Comparison of ENCODE assay signal across 14 cellular contexts in the genomic region with DNA sequence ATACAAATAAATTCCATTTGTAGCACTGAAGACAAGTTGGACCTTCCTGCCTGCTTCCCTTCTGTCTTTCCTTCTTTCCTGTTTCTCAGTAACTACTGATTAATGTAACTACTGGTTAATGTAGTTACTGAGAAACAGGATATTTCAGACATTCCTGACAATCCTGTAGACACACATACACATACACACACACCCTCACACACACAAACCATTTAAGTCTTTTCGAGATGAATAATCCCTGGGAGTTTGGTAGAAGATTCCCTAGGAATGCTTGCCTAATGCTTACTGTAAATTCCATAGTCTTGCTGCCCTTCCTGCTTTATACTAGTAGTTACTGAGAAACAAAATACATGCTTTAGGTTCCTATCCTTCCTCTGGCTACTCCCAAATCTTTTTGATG.
DNase-seq lines count a peak whose midpoint lies in the region; ATAC-seq, FAIRE-seq and TF ChIP-seq lines count a peak whose summit lies in the region.
"Had no signal": no experiment of that assay in that cellular context is flagged by ENCODE, and none has a peak within 500 bp of the region (broad histone marks: within the 10 kb centered on the region; RNA-seq: fewer than 3 reads in every experiment).

No MANE protein-coding gene starts in this region.

- TF ChIP-seq EP300 in A549 (IDR thresholded peaks at IDR 0.05), result no peak

- CTCF ChIA-PET in A549 (lab: Yijun Ruan, JAX), result interaction anchor here (1.1 to 1.4 kb wide), 2 partner anchors 8 to 11 kb away, joined by 3 read pairs; no protein-coding TSS in a partner anchor

- no peaks in the 10 kb centered on the region for H3K9me3 Mint-ChIP-seq in central memory CD8-positive, alpha-beta T cell
- H3K9me3 Mint-ChIP-seq in T-helper 2 cell treated with Interferon-gamma antibody and Interleukin-4, amounts not matched to agents 5 μg/mL and 100 μg/mL, for 36 hours, result no peaks in the 10 kb centered on the region

- peaks cover 15% of the 10 kb centered on the region; the same call in 2 of the 3 replicates for H3K4me1 ChIP-seq in A549
- H3K4me1 ChIP-seq: BLaER1 treated with 17β-estradiol and CSF1 and Interleukin-3, amounts not matched to agents 10 nM and 100 nM had no signal

- peak overlapping the region; percentile 49 for H3K4me2 ChIP-seq in A549
- H3K4me2 ChIP-seq: BLaER1 treated with 17β-estradiol and CSF1 and Interleukin-3, amounts not matched to agents 10 nM and 100 nM had no signal

- no peak for TF ChIP-seq RAD21 in A549 (conservative IDR thresholded peaks at IDR 0.05 in 1 of 2, IDR thresholded peaks at IDR 0.05 in 1 of 2)

- peaks cover 54% of the 10 kb centered on the region for H3K36me3 Mint-ChIP-seq in central memory CD8-positive, alpha-beta T cell (ENCODE audit: insufficient read depth)
- H3K36me3 Mint-ChIP-seq in T-helper 2 cell treated with Interferon-gamma antibody and Interleukin-4, amounts not matched to agents 5 μg/mL and 100 μg/mL, for 36 hours (ENCODE audit: low read depth), result peaks cover 22% of the 10 kb centered on the region

- peaks cover 9% of the 10 kb centered on the region for H3K4me1 Mint-ChIP-seq in central memory CD8-positive, alpha-beta T cell
- peaks cover 4% of the 10 kb centered on the region for H3K4me1 Mint-ChIP-seq in T-helper 2 cell treated with Interferon-gamma antibody and Interleukin-4, amounts not matched to agents 5 μg/mL and 100 μg/mL, for 36 hours (ENCODE audit: low read depth)

- no peak for TF ChIP-seq CTCF in A549 (IDR thresholded peaks at IDR 0.05)
- TF ChIP-seq CTCF in HFF-Myc (IDR thresholded peaks at IDR 0.05; ENCODE audit: low read depth, low read length, missing control alignments), result no peak
- TF ChIP-seq CTCF in kidney epithelial cell (IDR thresholded peaks at IDR 0.05; ENCODE audit: insufficient read depth, low read length, poor library complexity, severe bottlenecking), result no peak
- TF ChIP-seq CTCF in coronary artery (IDR thresholded peaks at IDR 0.05), result no peak

- H3K27ac ChIP-seq in A549 (peak overlapping the region in 1 of 2 experiments; percentile 61; a peak in 3 of 6 replicates), coronary artery (no peak overlapping the region)
- H3K27ac ChIP-seq: BLaER1 treated with 17β-estradiol and CSF1 and Interleukin-3, amounts not matched to agents 10 nM and 100 nM; stomach; VCaP had no signal

- no peaks in the 10 kb centered on the region for H3K27me3 Mint-ChIP-seq in central memory CD8-positive, alpha-beta T cell
- no peaks in the 10 kb centered on the region for H3K27me3 Mint-ChIP-seq in T-helper 2 cell treated with Interferon-gamma antibody and Interleukin-4, amounts not matched to agents 5 μg/mL and 100 μg/mL, for 36 hours (ENCODE audit: low read depth)

- no peak for FAIRE-seq in A549 (lab: Jason Lieb, UNC)
- FAIRE-seq: GM19239 had no signal

- 15% methylated on average over 1 of the region's 1 CpG for WGBS in A549 (ENCODE audit: missing lambda C conversion rate)

- H3K36me3 ChIP-seq in kidney epithelial cell (ENCODE audit: control insufficient read depth, insufficient read depth, low read length), result no peaks in the 10 kb centered on the region

- ATAC-seq in A549 (peak in 1 of 2 experiments; percentile 48; a peak in 2 of 6 replicates), GM19023 (IDR thresholded peaks at IDR 0.05; ENCODE audit: unreplicated experiment) (no peak)
- ATAC-seq in central memory CD8-positive, alpha-beta T cell (replicated peaks; ENCODE audit: extremely low read depth, poor library complexity, severe bottlenecking), result no peak
- ATAC-seq: Panc1 had no signal

- H3K27ac Mint-ChIP-seq in central memory CD8-positive, alpha-beta T cell (ENCODE audit: low read depth), result peak overlapping the region; percentile 52
- H3K27ac Mint-ChIP-seq in T-helper 2 cell treated with Interferon-gamma antibody and Interleukin-4, amounts not matched to agents 5 μg/mL and 100 μg/mL, for 36 hours, result no peak overlapping the region

- TF ChIP-seq POLR2A in A549 (IDR thresholded peaks at IDR 0.05; ENCODE audit: low read length), result no peak

- H3K4me3 ChIP-seq in A549 (no peak overlapping the region), HFF-Myc (replicated peaks; ENCODE audit: low read depth, low read length) (no peak overlapping the region), kidney epithelial cell (ENCODE audit: low read depth, low read length) (no peak overlapping the region), coronary artery (no peak overlapping the region)
- H3K4me3 ChIP-seq: BLaER1 treated with 17β-estradiol and CSF1 and Interleukin-3, amounts not matched to agents 10 nM and 100 nM; stomach had no signal

- DNase-seq in A549 (ENCODE audit: low read depth in 1 of 2, low spot score in 1 of 2) (peak in 1 of 2 experiments; percentile 53), HFF-Myc (ENCODE audit: extremely low read depth, low read depth) (peak; percentile 43), kidney epithelial cell (ENCODE audit: low read depth) (peak; percentile 93), cortex of kidney (lab: John Stamatoyannopoulos, UW) (no peak), coronary artery (ENCODE audit: low spot score) (no peak)
- no peak for DNase-seq in central memory CD8-positive, alpha-beta T cell (ENCODE audit: low spot score in 2 of 2)
- no peak for DNase-seq in T-helper 2 cell treated with Interferon-gamma antibody and Interleukin-4, amounts not matched to agents 5 μg/mL and 100 μg/mL, for 36 hours (ENCODE audit: low spot score)
- DNase-seq: NCI-H345, stomach had no signal

- no peaks in the 10 kb centered on the region for H3K27me3 ChIP-seq in kidney epithelial cell (ENCODE audit: control insufficient read depth, insufficient read depth, low read length)
- H3K27me3 ChIP-seq: BLaER1 treated with 17β-estradiol and CSF1 and Interleukin-3, amounts not matched to agents 10 nM and 100 nM; stomach had no signal

- H3K4me3 Mint-ChIP-seq in central memory CD8-positive, alpha-beta T cell, result no peak overlapping the region
- H3K4me3 Mint-ChIP-seq in T-helper 2 cell treated with Interferon-gamma antibody and Interleukin-4, amounts not matched to agents 5 μg/mL and 100 μg/mL, for 36 hours, result no peak overlapping the region

- no peaks in the 10 kb centered on the region for H3K9me3 ChIP-seq in A549
- H3K9me3 ChIP-seq: BLaER1 treated with 17β-estradiol and CSF1 and Interleukin-3, amounts not matched to agents 10 nM and 100 nM; stomach had no signal

- POLR2A ChIA-PET in A549 (lab: Yijun Ruan, JAX), result no interaction called here

TF ChIP-seq in A549, 52 proteins besides CTCF, POLR2A, EP300 and RAD21:
- TF ChIP-seq, protein P1, sequence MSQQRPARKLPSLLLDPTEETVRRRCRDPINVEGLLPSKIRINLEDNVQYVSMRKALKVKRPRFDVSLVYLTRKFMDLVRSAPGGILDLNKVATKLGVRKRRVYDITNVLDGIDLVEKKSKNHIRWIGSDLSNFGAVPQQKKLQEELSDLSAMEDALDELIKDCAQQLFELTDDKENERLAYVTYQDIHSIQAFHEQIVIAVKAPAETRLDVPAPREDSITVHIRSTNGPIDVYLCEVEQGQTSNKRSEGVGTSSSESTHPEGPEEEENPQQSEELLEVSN (IDR thresholded peaks at IDR 0.05; ENCODE audit: borderline replicate concordance, low read depth), result no peak
- TF ChIP-seq, protein P2, sequence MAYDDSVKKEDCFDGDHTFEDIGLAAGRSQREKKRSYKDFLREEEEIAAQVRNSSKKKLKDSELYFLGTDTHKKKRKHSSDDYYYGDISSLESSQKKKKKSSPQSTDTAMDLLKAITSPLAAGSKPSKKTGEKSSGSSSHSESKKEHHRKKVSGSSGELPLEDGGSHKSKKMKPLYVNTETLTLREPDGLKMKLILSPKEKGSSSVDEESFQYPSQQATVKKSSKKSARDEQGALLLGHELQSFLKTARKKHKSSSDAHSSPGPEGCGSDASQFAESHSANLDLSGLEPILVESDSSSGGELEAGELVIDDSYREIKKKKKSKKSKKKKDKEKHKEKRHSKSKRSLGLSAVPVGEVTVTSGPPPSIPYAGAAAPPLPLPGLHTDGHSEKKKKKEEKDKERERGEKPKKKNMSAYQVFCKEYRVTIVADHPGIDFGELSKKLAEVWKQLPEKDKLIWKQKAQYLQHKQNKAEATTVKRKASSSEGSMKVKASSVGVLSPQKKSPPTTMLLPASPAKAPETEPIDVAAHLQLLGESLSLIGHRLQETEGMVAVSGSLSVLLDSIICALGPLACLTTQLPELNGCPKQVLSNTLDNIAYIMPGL (CRISPR knock-in tag; IDR thresholded peaks at IDR 0.05; ENCODE audit: borderline replicate concordance), result no peak
TF ChIP-seq in A549: peak in this region for 0.

Comparison
In these comparisons a context has a peak if more than half of its experiments do, and no peak if none do; other contexts are left out.
1. DNase-seq: peak in HFF-Myc (single experiment) and kidney epithelial cell (single experiment); none in central memory CD8-positive, alpha-beta T cell (0 of 2), T-helper 2 cell treated with Interferon-gamma antibody and Interleukin-4, amounts not matched to agents 5 μg/mL and 100 μg/mL, for 36 hours (single experiment), cortex of kidney (single experiment) and coronary artery (single experiment).